In the genomic region with DNA sequence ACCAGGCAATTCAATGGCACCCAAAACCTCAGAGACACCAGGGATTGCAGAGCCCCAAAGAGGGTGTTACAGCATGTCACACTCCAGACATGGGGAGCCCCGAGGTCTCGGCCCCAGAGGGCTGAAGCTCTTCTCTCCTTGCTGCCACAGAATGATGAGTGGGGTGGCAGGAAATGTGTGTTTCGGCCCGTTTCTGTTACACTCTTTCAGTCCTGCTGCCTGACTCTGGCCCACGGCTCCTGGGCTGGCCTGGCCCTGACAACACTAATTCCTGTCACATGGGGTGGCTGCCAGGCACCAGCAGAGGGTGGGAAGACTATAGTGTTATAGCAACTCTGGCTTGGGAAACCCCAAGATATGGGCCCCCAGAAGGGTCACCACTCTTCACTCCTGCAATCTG, we compare ENCODE assay signal across 26 cellular contexts.
"Had no signal": no experiment of that assay in that cellular context is flagged by ENCODE, and none has a peak within 500 bp of the region (broad histone marks: within the 10 kb centered on the region; RNA-seq: fewer than 3 reads in every experiment).

No MANE protein-coding gene starts in this region.

- DNase-seq: colonic mucosa; cortex of kidney; effector CD8-positive, alpha-beta T cell; effector memory CD8-positive, alpha-beta T cell; endodermal cell; erythroblast; esophagus squamous epithelium; foreskin fibroblast; foreskin melanocyte; gastrocnemius medialis; glutamatergic neuron; head of caudate nucleus; hypothalamus; immature natural killer cell; islet precursor cell; left cardiac atrium; left ventricle myocardium superior; mammary epithelial cell; mesendoderm; midbrain had no signal

- FAIRE-seq: endometrium had no signal

- H3K36me3 ChIP-seq: colonic mucosa, esophagus squamous epithelium, gastrocnemius medialis, left lung had no signal

- H3K4me3 ChIP-seq: colonic mucosa, esophagus squamous epithelium, gastrocnemius medialis, hepatocyte, left lung, lung had no signal

- H3K27ac ChIP-seq: colonic mucosa, epithelial cell of prostate, esophagus squamous epithelium, gastrocnemius medialis, hepatocyte, left lung had no signal

- H3K9me3 ChIP-seq: colonic mucosa, gastrocnemius medialis had no signal

- H3K79me2 ChIP-seq: hepatocyte had no signal

- H3K27me3 ChIP-seq: colonic mucosa, esophagus squamous epithelium, gastrocnemius medialis, hepatocyte, left lung had no signal

- H3K4me2 ChIP-seq: hepatocyte had no signal

- H3K4me1 ChIP-seq: colonic mucosa, esophagus squamous epithelium, gastrocnemius medialis, left lung had no signal

- H2AFZ ChIP-seq: hepatocyte had no signal

- ATAC-seq: effector memory CD8-positive, alpha-beta T cell; esophagus mucosa; gastrocnemius medialis; left cardiac atrium; left lung; left ventricle myocardium superior had no signal
